Comparison of ENCODE assay signal across 1 cellular context in the genomic region with DNA sequence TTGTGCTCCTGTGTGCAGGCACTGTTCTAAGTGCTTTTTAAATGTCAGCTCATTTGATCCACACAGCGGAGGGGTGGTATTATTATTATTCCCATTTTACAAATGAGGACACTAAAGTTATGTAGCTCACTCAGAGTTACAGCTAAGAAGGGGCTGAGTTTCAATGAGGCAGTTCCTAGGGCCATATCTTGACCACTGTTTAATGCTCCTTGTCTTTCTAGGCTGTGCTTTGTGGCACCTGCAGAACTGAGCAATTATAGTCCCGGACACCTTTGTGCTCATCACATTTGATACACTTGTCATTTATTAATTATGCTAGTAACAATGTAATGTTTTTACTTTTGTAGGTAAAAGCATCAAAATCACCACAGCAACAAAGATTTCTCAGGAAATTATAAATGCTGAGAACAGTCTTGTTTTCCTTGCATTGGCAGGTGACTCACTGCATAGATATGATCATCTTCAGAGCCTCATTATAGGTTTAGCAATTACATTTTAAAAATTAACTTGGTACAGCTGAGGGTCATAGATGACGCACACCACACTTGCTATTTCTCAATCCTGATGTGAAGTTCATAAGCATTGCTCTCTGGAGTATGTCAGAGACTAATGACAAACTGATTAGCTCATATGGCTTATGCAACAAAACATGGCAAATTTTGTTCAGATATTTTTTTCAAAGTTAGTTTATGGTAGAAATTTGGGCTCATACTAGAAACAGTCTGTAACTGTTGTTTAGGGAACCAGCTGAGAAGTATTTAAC.
TF ChIP-seq lines count a peak whose summit lies in the region.

No MANE protein-coding gene starts in this region.

TF ChIP-seq in endothelial cell of umbilical vein, 7 proteins besides CTCF, POLR2A, EP300 and RAD21:
- peak; percentile 48 for TF ChIP-seq GATA2 (IDR thresholded peaks at IDR 0.05; ENCODE audit: insufficient read depth, insufficient read length, low read depth, low read length)
- TF ChIP-seq MYC (IDR thresholded peaks at IDR 0.05; ENCODE audit: low read depth, low read length): no peak
- peak; percentile 82 for TF ChIP-seq JUN (IDR thresholded peaks at IDR 0.05; ENCODE audit: borderline replicate concordance, insufficient read depth, insufficient read length, low read depth)
- TF ChIP-seq FOS (IDR thresholded peaks at IDR 0.05; ENCODE audit: borderline replicate concordance, insufficient read depth, low read length): peak; percentile 65
- TF ChIP-seq EZH2 (IDR thresholded peaks at IDR 0.05; ENCODE audit: borderline replicate concordance, low read depth, low read length, severe bottlenecking): no peak
TF ChIP-seq in endothelial cell of umbilical vein: peak in this region for 3.
